22 cellular contexts compared by ENCODE assay signal in the genomic region with DNA sequence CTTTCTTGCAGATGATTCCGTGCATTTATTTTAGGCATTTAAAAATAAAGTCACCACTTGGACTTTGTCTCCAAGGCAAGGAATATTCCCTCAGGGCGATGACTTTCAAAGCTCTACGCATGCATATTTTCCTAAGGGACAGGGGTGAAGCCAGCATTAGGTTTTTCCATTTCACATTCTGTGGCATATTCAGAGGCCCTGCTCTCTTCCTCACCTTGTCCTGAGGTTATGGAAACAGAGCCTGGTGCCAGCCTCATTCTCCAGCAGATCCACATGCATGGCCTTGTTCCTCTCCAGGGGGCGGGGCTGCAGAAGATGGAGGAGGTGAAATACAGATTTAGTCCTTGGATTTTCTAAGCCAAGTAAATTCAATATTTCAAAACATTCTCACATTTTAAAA. TPM values are rescaled to one million over a fixed set of nuclear protein-coding genes. Genes with fewer than 3 reads are reported as not detected.
"Had no signal": no experiment of that assay in that cellular context is flagged by ENCODE, and none has a peak within 500 bp of the region (broad histone marks: within the 10 kb centered on the region; RNA-seq: fewer than 3 reads in every experiment).

No MANE protein-coding gene starts in this region.

- H3K4me1 ChIP-seq: psoas muscle had no signal

- H3K4me3 ChIP-seq: mucosa of descending colon, psoas muscle, thoracic aorta had no signal

- H3K27ac ChIP-seq: psoas muscle, thoracic aorta had no signal

- H3K36me3 ChIP-seq: thoracic aorta had no signal

- DNase-seq: activated CD4-positive, alpha-beta T cell treated with anti-CD3 and anti-CD28 coated beads for 1 hour; activated CD4-positive, alpha-beta T cell treated with anti-CD3 and anti-CD28 coated beads, Interleukin-2, amount 50 U/mL, for 48 hours; activated CD8-positive, alpha-beta memory T cell treated with anti-CD3 and anti-CD28 coated beads, Interleukin-2, amount 10 ng/mL, durations not matched to agents 7 days and 5 days; activated gamma-delta T cell; activated naive CD8-positive, alpha-beta T cell treated with anti-CD3 and anti-CD28 coated beads for 36 hours; activated T-cell treated with anti-CD3 and anti-CD28 coated beads, Interleukin-2, amount 50 U/mL, for 48 hours; anterior cingulate cortex; dermis blood vessel endothelial cell; hypothalamus; immature natural killer cell; left cardiac atrium; mucosa of descending colon; naive thymus-derived CD8-positive, alpha-beta T cell; psoas muscle; stimulated activated CD4-positive, alpha-beta T cell treated with anti-CD3 and anti-CD28 coated beads, Interleukin-4, amount 100 ng/mL, for 1 hour; stimulated activated CD8-positive, alpha-beta memory T cell treated with anti-CD3 and anti-CD28 coated beads, Interleukin-4, amount 100 ng/mL, for 48 hours had no signal

- ATAC-seq: activated CD8-positive, alpha-beta memory T cell treated with anti-CD3 and anti-CD28 coated beads, Interleukin-2, amount 10 ng/mL, durations not matched to agents 7 days and 5 days; left cardiac atrium; mucosa of descending colon; naive thymus-derived CD8-positive, alpha-beta T cell; psoas muscle had no signal

- H3K9me3 ChIP-seq: mucosa of descending colon, psoas muscle, thoracic aorta had no signal

RNA-seq across cellular contexts. Expression of a gene that starts 11.6 kb away (rescaled TPM):
- total RNA-seq: activated CD8-positive, alpha-beta memory T cell treated with anti-CD3 and anti-CD28 coated beads, Interleukin-2, amount 10 ng/mL, durations not matched to agents 7 days and 5 days; activated naive CD8-positive, alpha-beta T cell treated with anti-CD3 and anti-CD28 coated beads for 36 hours; cerebellum; dermis blood vessel endothelial cell; glomerular endothelial cell; left cardiac atrium; lung microvascular endothelial cell; mucosa of descending colon; naive thymus-derived CD8-positive, alpha-beta T cell; psoas muscle; T-helper 2 cell treated with Interferon-gamma antibody and Interleukin-4, amounts not matched to agents 100 ng/mL and 5 ng/mL, for 36 hours; thoracic aorta had no signal
- polyA plus RNA-seq: esophagus; immature natural killer cell; naive thymus-derived CD8-positive, alpha-beta T cell; psoas muscle had no signal
